Comparison of ENCODE assay signal across 1 cellular context in the genomic region with DNA sequence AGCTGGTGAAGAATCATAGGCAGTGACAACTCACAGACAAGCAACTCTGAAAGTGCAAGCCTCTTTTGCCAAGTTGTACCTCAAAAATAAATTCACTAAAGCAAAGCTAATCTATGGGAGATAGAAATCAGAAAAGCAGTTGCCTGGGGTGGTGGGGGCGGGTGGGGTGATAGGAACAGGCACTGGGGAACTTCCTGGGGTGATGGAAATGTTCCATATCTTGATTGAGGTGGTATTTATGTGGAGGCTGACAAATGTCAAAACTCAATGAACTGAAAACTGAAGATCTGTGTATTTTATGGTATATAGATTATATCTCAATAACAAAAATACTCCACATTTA.
TF ChIP-seq lines count a peak whose summit lies in the region.

No MANE protein-coding gene starts in this region.

TF ChIP-seq in IMR-90, 13 proteins besides CTCF, POLR2A, EP300 and RAD21:
- no peak for TF ChIP-seq CHD1 (IDR thresholded peaks at IDR 0.05; ENCODE audit: low read depth, low read length)
- no peak for TF ChIP-seq RCOR1 (IDR thresholded peaks at IDR 0.05; ENCODE audit: insufficient replicate concordance, low read length)
- no peak for TF ChIP-seq MAFK (IDR thresholded peaks at IDR 0.05; ENCODE audit: low read depth, low read length)
- TF ChIP-seq FOS (IDR thresholded peaks at IDR 0.05; ENCODE audit: low read depth, low read length), result no peak
- TF ChIP-seq CEBPB (IDR thresholded peaks at IDR 0.05; ENCODE audit: low read depth, low read length), result no peak
- TF ChIP-seq, protein P1, sequence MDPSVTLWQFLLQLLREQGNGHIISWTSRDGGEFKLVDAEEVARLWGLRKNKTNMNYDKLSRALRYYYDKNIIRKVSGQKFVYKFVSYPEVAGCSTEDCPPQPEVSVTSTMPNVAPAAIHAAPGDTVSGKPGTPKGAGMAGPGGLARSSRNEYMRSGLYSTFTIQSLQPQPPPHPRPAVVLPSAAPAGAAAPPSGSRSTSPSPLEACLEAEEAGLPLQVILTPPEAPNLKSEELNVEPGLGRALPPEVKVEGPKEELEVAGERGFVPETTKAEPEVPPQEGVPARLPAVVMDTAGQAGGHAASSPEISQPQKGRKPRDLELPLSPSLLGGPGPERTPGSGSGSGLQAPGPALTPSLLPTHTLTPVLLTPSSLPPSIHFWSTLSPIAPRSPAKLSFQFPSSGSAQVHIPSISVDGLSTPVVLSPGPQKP (IDR thresholded peaks at IDR 0.05; ENCODE audit: borderline replicate concordance, low read depth, low read length), result no peak
- no peak for TF ChIP-seq MAZ (IDR thresholded peaks at IDR 0.05; ENCODE audit: borderline replicate concordance, low read depth, low read length)
- no peak for TF ChIP-seq MXI1 (IDR thresholded peaks at IDR 0.05; ENCODE audit: borderline replicate concordance, low read depth, low read length)
- no peak for TF ChIP-seq SMC3 (IDR thresholded peaks at IDR 0.05; ENCODE audit: low read depth, low read length)
- TF ChIP-seq BHLHE40 (IDR thresholded peaks at IDR 0.05; ENCODE audit: low read depth, low read length), result no peak
- no peak for TF ChIP-seq NFE2L2 (IDR thresholded peaks at IDR 0.05; ENCODE audit: low read depth, low read length)
- no peak for TF ChIP-seq RFX5 (IDR thresholded peaks at IDR 0.05; ENCODE audit: low read depth, low read length)
- TF ChIP-seq, protein P2, sequence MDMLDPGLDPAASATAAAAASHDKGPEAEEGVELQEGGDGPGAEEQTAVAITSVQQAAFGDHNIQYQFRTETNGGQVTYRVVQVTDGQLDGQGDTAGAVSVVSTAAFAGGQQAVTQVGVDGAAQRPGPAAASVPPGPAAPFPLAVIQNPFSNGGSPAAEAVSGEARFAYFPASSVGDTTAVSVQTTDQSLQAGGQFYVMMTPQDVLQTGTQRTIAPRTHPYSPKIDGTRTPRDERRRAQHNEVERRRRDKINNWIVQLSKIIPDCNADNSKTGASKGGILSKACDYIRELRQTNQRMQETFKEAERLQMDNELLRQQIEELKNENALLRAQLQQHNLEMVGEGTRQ (IDR thresholded peaks at IDR 0.05; ENCODE audit: low read depth, low read length), result no peak
TF ChIP-seq in IMR-90: peak in this region for 0.
